8 cellular contexts compared by ENCODE assay signal in genomic region chr12:27970391-27970980, GRCh38. TPM values are rescaled to one million over a fixed set of nuclear protein-coding genes. Genes with fewer than 3 reads are reported as not detected.
DNase-seq lines count a peak whose midpoint lies in the region; ATAC-seq and TF ChIP-seq lines count a peak whose summit lies in the region.

No MANE protein-coding gene starts in this region.

- no peaks in the 10 kb centered on the region for H3K36me3 ChIP-seq in H7 (replicated peaks; ENCODE audit: control insufficient read depth, insufficient read depth, low read length)
- no peaks in the 10 kb centered on the region for H3K36me3 ChIP-seq in SJCRH30
- H3K36me3 ChIP-seq in fibroblast of lung (ENCODE audit: control insufficient read depth, insufficient read depth, low read length): no peaks in the 10 kb centered on the region
- H3K36me3 ChIP-seq in neuronal stem cell (replicated peaks in 1 of 2; ENCODE audit: control insufficient read depth in 2 of 2, insufficient read depth in 2 of 2, low read length in 2 of 2): no peaks in the 10 kb centered on the region
- no peaks in the 10 kb centered on the region for H3K36me3 ChIP-seq in MM.1S (replicated peaks; ENCODE audit: insufficient read depth, low read length)

- H3K9me3 ChIP-seq in SJCRH30 (replicated peaks): no peaks in the 10 kb centered on the region
- H3K9me3 ChIP-seq in fibroblast of lung (ENCODE audit: control insufficient read depth, insufficient read depth, low read depth, low read length): no peaks in the 10 kb centered on the region
- H3K9me3 ChIP-seq in neuronal stem cell (replicated peaks in 1 of 2; ENCODE audit: control insufficient read depth in 2 of 2, insufficient read depth in 1 of 2, low read depth in 1 of 2, low read length in 2 of 2): no peaks in the 10 kb centered on the region
- no peaks in the 10 kb centered on the region for H3K9me3 ChIP-seq in MM.1S (replicated peaks; ENCODE audit: insufficient read depth, low read length)

- no peak overlapping the region for H2BK12ac ChIP-seq in neuronal stem cell (ENCODE audit: low read length)

- H3K4me1 ChIP-seq in SJCRH30: peaks cover 30% of the 10 kb centered on the region
- peaks cover 11% of the 10 kb centered on the region for H3K4me1 ChIP-seq in fibroblast of lung (ENCODE audit: control insufficient read depth, extremely low read depth, insufficient read depth, low read length)
- H3K4me1 ChIP-seq in neuronal stem cell (ENCODE audit: control insufficient read depth in 2 of 2, insufficient read depth in 1 of 2, low read depth in 1 of 2, low read length in 2 of 2): peaks cover 5 to 16% of the 10 kb centered on the region in 2 donors
- H3K4me1 ChIP-seq in MM.1S (ENCODE audit: low read length): 0 out of 2 replicates have a peak, but pooled peaks cover 6% of the 10 kb centered on the region

- no peak overlapping the region for H3K23ac ChIP-seq in neuronal stem cell (ENCODE audit: low read depth, low read length, poor library complexity)

- no peak overlapping the region for H3K14ac ChIP-seq in neuronal stem cell (ENCODE audit: low read length)

- H3K4me2 ChIP-seq in fibroblast of lung (ENCODE audit: extremely low read depth, insufficient read depth, low read length): peak overlapping the region; percentile 59
- peak overlapping the region; percentile 81 for H3K4me2 ChIP-seq in neuronal stem cell (ENCODE audit: insufficient read depth, low read length, poor library complexity, severe bottlenecking)
- no peak overlapping the region for H3K4me2 ChIP-seq in MM.1S (ENCODE audit: low read depth, low read length)

- H2BK5ac ChIP-seq in neuronal stem cell (ENCODE audit: low read length): no peak overlapping the region

- TF ChIP-seq CTCF in GM12875 (IDR thresholded peaks at IDR 0.05; ENCODE audit: borderline replicate concordance, insufficient read depth, low read depth, low read length): no peak
- no peak for TF ChIP-seq CTCF in fibroblast of lung (conservative IDR thresholded peaks at IDR 0.05 in 1 of 2, IDR thresholded peaks at IDR 0.05 in 1 of 2; ENCODE audit: low read depth in 1 of 2, low read length in 2 of 2)
- no peak for TF ChIP-seq CTCF in MM.1S (IDR thresholded peaks at IDR 0.05; ENCODE audit: low read length)

- peak overlapping the region; percentile 61 for H3K18ac ChIP-seq in neuronal stem cell (ENCODE audit: low read length)

- H3K79me1 ChIP-seq in neuronal stem cell (ENCODE audit: low read depth, low read length): no peaks in the 10 kb centered on the region

- peak; percentile 79 for DNase-seq in H7
- no peak for DNase-seq in SJCRH30
- DNase-seq in fibroblast of lung (ENCODE audit: low read depth in 2 of 2): peak; percentile 35 to 68
- DNase-seq in neuronal stem cell (ENCODE audit: low spot score): peak; percentile 47
- no peak for DNase-seq in MM.1S
- no peak for DNase-seq in NOMO-1 treated with DMSO at 0.1 percent for 48 hours (lab: John Stamatoyannopoulos, UW; ENCODE audit: unreplicated experiment)

- no peak overlapping the region for H4K91ac ChIP-seq in neuronal stem cell (ENCODE audit: low read depth, low read length, poor library complexity)

- no peak overlapping the region; the same call in 1 of the 2 replicates for H3K27ac ChIP-seq in SJCRH30
- no peak overlapping the region for H3K27ac ChIP-seq in fibroblast of lung (ENCODE audit: insufficient read depth, low read length)
- no peak overlapping the region for H3K27ac ChIP-seq in neuronal stem cell (replicated peaks; ENCODE audit: low read length)
- H3K27ac ChIP-seq in MM.1S (ENCODE audit: low read length): no peak overlapping the region

- ATAC-seq in HG03175 (IDR thresholded peaks at IDR 0.05; ENCODE audit: unreplicated experiment): no peak

- H3F3A ChIP-seq in MM.1S (ENCODE audit: insufficient read depth, low read length): peaks cover 9% of the 10 kb centered on the region

- H3K27me3 ChIP-seq in H7 (ENCODE audit: control insufficient read depth, insufficient read depth, low read length) (peaks cover 87% of the 10 kb centered on the region), SJCRH30 (no peaks in the 10 kb centered on the region), fibroblast of lung (ENCODE audit: control insufficient read depth, insufficient read depth, low read length) (peaks cover 20% of the 10 kb centered on the region), neuronal stem cell (ENCODE audit: control insufficient read depth in 3 of 3, insufficient read depth in 3 of 3, low read depth in 1 of 3, low read length in 3 of 3) (peaks cover 23 to 95% (median 64%) of the 10 kb centered on the region in 3 experiments), MM.1S (replicated peaks; ENCODE audit: insufficient read depth, low read length) (no peaks in the 10 kb centered on the region; the same call in 1 of the 2 replicates)

- WGBS in neuronal stem cell (ENCODE audit: extremely low coverage in 2 of 2, insufficient read length in 2 of 2, insufficient replicate concordance in 1 of 2), 2 donors: no CpG with 5 or more reads among the region's 64 CpGs

- H3K9ac ChIP-seq in fibroblast of lung (ENCODE audit: insufficient read depth, low read length) (no peak overlapping the region), neuronal stem cell (ENCODE audit: low read depth, low read length, poor library complexity) (peak overlapping the region; percentile 56), MM.1S (ENCODE audit: low read length) (no peak overlapping the region)

- H3K9me2 ChIP-seq in MM.1S (replicated peaks; ENCODE audit: insufficient read depth, low read length): no peaks in the 10 kb centered on the region

- no peak overlapping the region for H2AK5ac ChIP-seq in neuronal stem cell (ENCODE audit: low read depth, low read length)

- H3K79me2 ChIP-seq in fibroblast of lung (ENCODE audit: control insufficient read depth, insufficient read depth, low read length): no peaks in the 10 kb centered on the region
- no peaks in the 10 kb centered on the region for H3K79me2 ChIP-seq in MM.1S (ENCODE audit: low read length)

- H3K4me3 ChIP-seq in GM12875 (ENCODE audit: low read depth, low read length): peak overlapping the region; percentile 43
- H3K4me3 ChIP-seq in H7 (ENCODE audit: insufficient read depth, low read depth, low read length): peak overlapping the region; percentile 44
- H3K4me3 ChIP-seq in SJCRH30: peak overlapping the region; percentile 54
- peak overlapping the region in 3 of 4 experiments; percentile 5 to 66 (median 20) for H3K4me3 ChIP-seq in fibroblast of lung (replicated peaks in 1 of 4; ENCODE audit: control extremely low read depth in 1 of 4, insufficient read depth in 1 of 4, low read depth in 3 of 4, low read length in 4 of 4)
- peak overlapping the region; percentile 47 to 82 for H3K4me3 ChIP-seq in neuronal stem cell (ENCODE audit: low read length in 2 of 2)
- no peak overlapping the region for H3K4me3 ChIP-seq in MM.1S (ENCODE audit: low read length)

- H3K4ac ChIP-seq in neuronal stem cell (ENCODE audit: low read length): no peak overlapping the region

- H2BK120ac ChIP-seq in neuronal stem cell (ENCODE audit: low read depth, low read length): no peak overlapping the region

- H2BK15ac ChIP-seq in neuronal stem cell (ENCODE audit: low read length): no peak overlapping the region

- H2AFZ ChIP-seq in fibroblast of lung (ENCODE audit: low read length): no peak overlapping the region
- H2AFZ ChIP-seq in neuronal stem cell (ENCODE audit: low read length): peak overlapping the region; percentile 90
- H2AFZ ChIP-seq in MM.1S (ENCODE audit: low read length): no peak overlapping the region

- no peak overlapping the region for H4K8ac ChIP-seq in neuronal stem cell (ENCODE audit: low read depth, low read length)

- H4K20me1 ChIP-seq in fibroblast of lung (ENCODE audit: control insufficient read depth, extremely low read depth, insufficient read depth, low read length) (no peaks in the 10 kb centered on the region), MM.1S (ENCODE audit: insufficient read depth, low read length) (no peaks in the 10 kb centered on the region)

RNA-seq across cellular contexts. Expression of gene PTHLH, which starts 2.0 kb away (rescaled TPM):
- total RNA-seq in H7 (2014; rRNA removed; shearing (Covaris generic)): 0.28 TPM in 1 of 2 replicates, not detected in the other
- 3.5 and 3.6 TPM in 2 replicates for total RNA-seq in SJCRH30 (2014; rRNA removed; shearing (Covaris generic))
- 0.26 and 1.8 TPM in 2 replicates for total RNA-seq in fibroblast of lung
- 0.90 and 1.1 TPM in 2 replicates for polyA plus RNA-seq in fibroblast of lung
- polyA plus RNA-seq in fibroblast of lung (2012): 0.89 and 1.1 TPM in 2 replicates
- 1.1 TPM in 1 of 2 replicates, not detected in the other for polyA minus RNA-seq in fibroblast of lung (ENCODE audit: low replicate concordance)
- polyA plus RNA-seq in neuronal stem cell (2013, experiment 1 of 2): 0.13 TPM
- polyA plus RNA-seq in neuronal stem cell (2013, experiment 2 of 2): 0.10 TPM

Comparison
In these comparisons a context has a peak if more than half of its experiments do, and no peak if none do; other contexts are left out.
1. DNase-seq: peak in H7 (single experiment), fibroblast of lung (2 of 2) and neuronal stem cell (single experiment); none in SJCRH30 (0 of 2), MM.1S (single experiment) and NOMO-1 treated with DMSO at 0.1 percent for 48 hours (single experiment).